Comparison of ENCODE assay signal across 17 cellular contexts in the genomic region with DNA sequence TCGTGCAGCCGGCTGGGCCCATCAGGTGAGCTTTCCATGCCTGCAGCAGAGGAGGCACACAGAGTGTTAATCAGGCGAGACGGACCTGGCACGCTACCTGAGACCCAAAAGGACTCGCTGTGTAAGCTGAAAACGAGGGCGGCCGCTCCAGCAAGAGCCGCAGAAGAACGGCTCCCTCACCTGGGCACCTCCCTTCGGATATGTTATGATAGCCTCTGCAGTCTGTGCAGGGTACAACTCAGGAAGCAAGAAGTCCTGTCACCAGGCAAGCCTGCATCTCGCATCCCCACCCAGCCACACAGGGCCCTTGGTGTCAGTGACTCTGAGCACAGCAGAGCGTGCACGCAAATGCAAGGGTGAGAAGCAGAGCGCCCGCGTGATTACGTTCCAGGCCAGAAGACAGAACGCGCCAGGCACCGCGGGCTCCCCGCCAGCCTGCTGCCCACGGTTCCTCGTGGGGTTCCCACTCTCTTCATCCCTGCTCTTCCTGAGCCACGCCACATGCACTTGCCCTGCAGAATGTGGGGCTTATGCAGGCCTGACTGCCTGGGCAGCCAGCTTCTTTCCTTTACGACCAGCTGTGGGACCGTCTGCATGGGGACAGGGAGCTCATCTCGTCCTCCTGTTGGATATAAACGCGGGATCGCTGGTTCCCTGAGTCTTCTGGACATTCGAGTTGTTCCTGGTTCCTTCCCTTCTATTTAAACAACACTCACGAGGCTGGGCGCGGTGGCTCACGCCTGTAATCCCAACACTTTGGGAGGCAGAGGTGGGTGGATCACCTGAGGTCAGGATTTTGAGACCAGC. TPM values are rescaled to one million over a fixed set of nuclear protein-coding genes. Genes with fewer than 3 reads are reported as not detected.
"Had no signal": no experiment of that assay in that cellular context is flagged by ENCODE, and none has a peak within 500 bp of the region (broad histone marks: within the 10 kb centered on the region; RNA-seq: fewer than 3 reads in every experiment).

No MANE protein-coding gene starts in this region.

- H3K4me3 Mint-ChIP-seq: dendritic cell treated with granulocyte-macrophage colony-stimulating factor and Interleukin-4, amounts not matched to agents 40 ng/mL and 50 ng/mL, for 4 days; nephron had no signal

- H3K9me3 Mint-ChIP-seq: dendritic cell treated with granulocyte-macrophage colony-stimulating factor and Interleukin-4, amounts not matched to agents 40 ng/mL and 50 ng/mL, for 4 days; naive B cell; nephron had no signal

- H3K4me3 ChIP-seq: hepatocyte, right atrium auricular region, upper lobe of left lung had no signal

- H3K27ac Mint-ChIP-seq: dendritic cell treated with granulocyte-macrophage colony-stimulating factor and Interleukin-4, amounts not matched to agents 40 ng/mL and 50 ng/mL, for 4 days; nephron had no signal

- ATAC-seq: foreskin keratinocyte, left colon, left ventricle myocardium superior had no signal

- H2AFZ ChIP-seq: hepatocyte had no signal

- H3K27ac ChIP-seq: foreskin keratinocyte, hepatocyte, right atrium auricular region, upper lobe of left lung had no signal

- H3K9me3 ChIP-seq: right atrium auricular region, upper lobe of left lung had no signal

- H3K4me2 ChIP-seq: hepatocyte had no signal

- DNase-seq: central memory CD4-positive, alpha-beta T cell; erythroblast; foreskin keratinocyte; head of caudate nucleus; left colon; left ventricle myocardium superior; mesendoderm; naive B cell; small intestine; stimulated activated CD4-positive, alpha-beta T cell treated with anti-CD3 and anti-CD28 coated beads, Interleukin-2, amount 100 ng/mL, for 48 hours; stimulated activated naive CD4-positive, alpha-beta T cell treated with Interleukin-2 at 50 U/mL for 16 hours; upper lobe of left lung had no signal

- H3K27me3 Mint-ChIP-seq: dendritic cell treated with granulocyte-macrophage colony-stimulating factor and Interleukin-4, amounts not matched to agents 40 ng/mL and 50 ng/mL, for 4 days; naive B cell had no signal

- H3K27me3 ChIP-seq: foreskin keratinocyte, hepatocyte, right atrium auricular region, upper lobe of left lung had no signal

- H3K79me2 ChIP-seq: hepatocyte had no signal

- H3K4me1 ChIP-seq: right atrium auricular region, upper lobe of left lung had no signal

RNA-seq across cellular contexts. Expression of a gene that starts 44.0 kb away (rescaled TPM):
- total RNA-seq: kidney epithelial cell had no signal
